Comparison of ENCODE assay signal across 16 cellular contexts in genomic region chr1:147837129-147837776, GRCh38.
A peak's percentile ranks its signal among the peaks of the same experiment; 100 is the strongest.
DNase-seq lines count a peak whose midpoint lies in the region; ATAC-seq and TF ChIP-seq lines count a peak whose summit lies in the region.
"Had no signal": no experiment of that assay in that cellular context is flagged by ENCODE, and none has a peak within 500 bp of the region (broad histone marks: within the 10 kb centered on the region; RNA-seq: fewer than 3 reads in every experiment).

No MANE protein-coding gene starts in this region.

- H3K4me1 ChIP-seq in GM23338 (ENCODE audit: insufficient read depth) (peaks cover 54% of the 10 kb centered on the region), PC-9 (replicated peaks; ENCODE audit: insufficient read depth) (peaks cover 66% of the 10 kb centered on the region), iPS DF 6.9 (ENCODE audit: control insufficient read depth, insufficient read depth, low read length) (peaks cover 17% of the 10 kb centered on the region), neural progenitor cell (peaks cover 19% of the 10 kb centered on the region), testis (no peaks in the 10 kb centered on the region)
- H3K4me1 ChIP-seq: BLaER1 had no signal

- TF ChIP-seq POLR2A in testis (IDR thresholded peaks at IDR 0.05): no peak

- no TSS peak for BruUV-seq in PC-9 (replicated peaks; lab: Mats Ljungman, UMichigan)

- H3K79me2 ChIP-seq in GM23338 (replicated peaks; ENCODE audit: insufficient read depth) (no peaks in the 10 kb centered on the region), PC-9 (ENCODE audit: low read depth) (no peaks in the 10 kb centered on the region), neural progenitor cell (ENCODE audit: low read depth) (no peaks in the 10 kb centered on the region)

- H3K36me3 ChIP-seq in GM23338 (ENCODE audit: insufficient read depth): no peaks in the 10 kb centered on the region
- no peaks in the 10 kb centered on the region for H3K36me3 ChIP-seq in PC-9 (ENCODE audit: low read depth)
- H3K36me3 ChIP-seq in iPS DF 6.9 (ENCODE audit: control insufficient read depth, insufficient read depth, low read length): no peaks in the 10 kb centered on the region
- no peaks in the 10 kb centered on the region for H3K36me3 ChIP-seq in neural progenitor cell
- no peaks in the 10 kb centered on the region for H3K36me3 ChIP-seq in testis (ENCODE audit: low read depth, missing control alignments)
- H3K36me3 ChIP-seq: BLaER1 had no signal

- H4K20me1 ChIP-seq in GM23338 (replicated peaks; ENCODE audit: insufficient read depth): no peaks in the 10 kb centered on the region
- H4K20me1 ChIP-seq in PC-9 (ENCODE audit: insufficient read depth): no peaks in the 10 kb centered on the region
- H4K20me1 ChIP-seq in neural progenitor cell (ENCODE audit: low read depth): no peaks in the 10 kb centered on the region
- H4K20me1 ChIP-seq: BLaER1 had no signal

- H3K9ac ChIP-seq in neural progenitor cell: no peak overlapping the region
- H3K9ac ChIP-seq: BLaER1, GM23248 had no signal

- H2AFZ ChIP-seq in GM23338 (no peak overlapping the region), PC-9 (no peak overlapping the region), neural progenitor cell (replicated peaks) (no peak overlapping the region)
- H2AFZ ChIP-seq: GM23248 had no signal

- H3K27me3 ChIP-seq in GM23338 (ENCODE audit: insufficient read depth) (no peaks in the 10 kb centered on the region), PC-9 (ENCODE audit: insufficient read depth, low read depth) (no peaks in the 10 kb centered on the region), iPS DF 6.9 (ENCODE audit: control insufficient read depth, insufficient read depth, low read length) (no peaks in the 10 kb centered on the region; the same call in 1 of the 2 replicates), neural progenitor cell (peaks cover 64% of the 10 kb centered on the region), testis (no peaks in the 10 kb centered on the region)
- H3K27me3 ChIP-seq: BLaER1 had no signal

- H3K4me1 Mint-ChIP-seq in GM23338 (peaks cover 68% of the 10 kb centered on the region), neural progenitor cell (peaks cover 23% of the 10 kb centered on the region)

- H3K27ac Mint-ChIP-seq in GM23338 (peak overlapping the region; percentile 60; the same call in 1 of the 2 replicates), neural progenitor cell (no peak overlapping the region)
- H3K27ac Mint-ChIP-seq: CD8-positive, alpha-beta T cell had no signal

- peak; percentile 92 for ATAC-seq in GM23338
- ATAC-seq: CD8-positive, alpha-beta T cell had no signal

- H3K4me3 Mint-ChIP-seq in GM23338: peak overlapping the region; percentile 1; the same call in 2 of the 3 replicates
- H3K4me3 Mint-ChIP-seq in neural progenitor cell: no peak overlapping the region
- H3K4me3 Mint-ChIP-seq: CD8-positive, alpha-beta T cell had no signal

- peaks cover 17% of the 10 kb centered on the region for H3K27me3 Mint-ChIP-seq in GM23338 (ENCODE audit: insufficient read depth, low read depth, poor library complexity)
- H3K27me3 Mint-ChIP-seq in neural progenitor cell (ENCODE audit: insufficient read depth, low read depth): no peaks in the 10 kb centered on the region

- H3K4me2 ChIP-seq in GM23338 (peak overlapping the region; percentile 67), PC-9 (peak overlapping the region; percentile 33), neural progenitor cell (peak overlapping the region; percentile 36)
- H3K4me2 ChIP-seq: BLaER1 had no signal

- H3K9me3 Mint-ChIP-seq in GM23338 (no peaks in the 10 kb centered on the region; the same call in 1 of the 3 replicates), neural progenitor cell (peaks cover 5% of the 10 kb centered on the region)
- H3K9me3 Mint-ChIP-seq: CD8-positive, alpha-beta T cell had no signal

- peak overlapping the region; percentile 92 for H3K27ac ChIP-seq in GM23338 (ENCODE audit: low read depth)
- peak overlapping the region; percentile 91 for H3K27ac ChIP-seq in PC-9
- no peak overlapping the region for H3K27ac ChIP-seq in iPS DF 6.9 (ENCODE audit: low read length)
- no peak overlapping the region for H3K27ac ChIP-seq in neural progenitor cell
- H3K27ac ChIP-seq in testis: no peak overlapping the region
- H3K27ac ChIP-seq: BLaER1, GM23248 had no signal

- DNase-seq in GM23338 (ENCODE audit: low spot score) (peak; percentile 91), PC-9 (peak in 1 of 2 experiments; percentile 37), iPS DF 6.9 (ENCODE audit: low read depth, low spot score) (peak; percentile 77), neural progenitor cell (ENCODE audit: low spot score) (peak; percentile 15), testis (no peak), NOMO-1 treated with dmso at 0.1 percent for 144 hours (lab: John Stamatoyannopoulos, UW; ENCODE audit: unreplicated experiment) (no peak), anterior cingulate cortex (lab: John Stamatoyannopoulos, UW) (no peak)
- DNase-seq: CD8-positive, alpha-beta T cell; IMR-90; Karpas-422; NCI-H1092 treated with DMSO at 0.1 percent for 48 hours; NCI-H1694; NCI-H2227 treated with DMSO at 0.1 percent for 48 hours; SHP77 treated with DMSO at 0.1 percent for 48 hours had no signal

- no peaks in the 10 kb centered on the region for H3K9me3 ChIP-seq in PC-9 (ENCODE audit: insufficient read depth, low read depth)
- no peaks in the 10 kb centered on the region for H3K9me3 ChIP-seq in iPS DF 6.9 (ENCODE audit: control insufficient read depth, insufficient read depth, low read length)
- no peaks in the 10 kb centered on the region for H3K9me3 ChIP-seq in neural progenitor cell (ENCODE audit: low read depth)
- H3K9me3 ChIP-seq in testis: no peaks in the 10 kb centered on the region

- intact Hi-C loops in PC-9 (cut with micrococcal nuclease; ENCODE audit: unreplicated experiment): loop anchor here (1.0 kb wide), 1 partner anchor 80 kb away; no protein-coding TSS in a partner anchor
- intact Hi-C loops in testis (cut with DNase I; ENCODE audit: low total_unique reads): no loop called here

- peak overlapping the region; percentile 20 for H3K4me3 ChIP-seq in GM23338
- no peak overlapping the region for H3K4me3 ChIP-seq in PC-9
- no peak overlapping the region for H3K4me3 ChIP-seq in iPS DF 6.9 (ENCODE audit: low read length)
- H3K4me3 ChIP-seq in neural progenitor cell: no peak overlapping the region
- H3K4me3 ChIP-seq in testis: no peak overlapping the region
- H3K4me3 ChIP-seq: BLaER1, GM23248 had no signal

- H3F3A ChIP-seq in GM23338 (replicated peaks; ENCODE audit: low read depth) (0 out of 2 replicates have a peak, but pooled peaks cover 5% of the 10 kb centered on the region), PC-9 (ENCODE audit: insufficient read depth, low read depth) (peaks cover 29% of the 10 kb centered on the region), neural progenitor cell (ENCODE audit: low read depth) (peaks cover 10% of the 10 kb centered on the region)

- H3K36me3 Mint-ChIP-seq in GM23338 (ENCODE audit: low read depth) (no peaks in the 10 kb centered on the region; the same call in 2 of the 3 replicates), neural progenitor cell (no peaks in the 10 kb centered on the region)
- H3K36me3 Mint-ChIP-seq: CD8-positive, alpha-beta T cell had no signal

- POLR2A ChIA-PET in PC-9 (lab: Charles Lee; ENCODE audit: unreplicated experiment): interaction anchor here (0.5 to 0.7 kb wide), 4 partner anchors 14 to 246 kb away, joined by 4 to 14 read pairs (median 6); no protein-coding TSS in a partner anchor

- TF ChIP-seq CTCF in GM23338 (conservative IDR thresholded peaks at IDR 0.05; ENCODE audit: low read depth in 2 of 2): no peak
- TF ChIP-seq CTCF in PC-9 (conservative IDR thresholded peaks at IDR 0.05): no peak
- no peak for TF ChIP-seq CTCF in neural progenitor cell (IDR thresholded peaks at IDR 0.05)
- TF ChIP-seq CTCF in testis (IDR thresholded peaks at IDR 0.05): no peak

- no CpG with 5 or more reads among the region's 9 CpGs for WGBS in iPS DF 6.9 (ENCODE audit: insufficient coverage, insufficient read length)
- 56 to 69% methylated on average over 9 of the region's 9 CpGs for WGBS in testis, 2 donors

- CTCF ChIA-PET in PC-9 (lab: Charles Lee): no interaction called here

- peaks cover 27% of the 10 kb centered on the region; the same call in 1 of the 2 replicates for H3K9me2 ChIP-seq in GM23338 (ENCODE audit: insufficient read depth)
- H3K9me2 ChIP-seq in PC-9 (ENCODE audit: insufficient read depth): no peaks in the 10 kb centered on the region

TF ChIP-seq in GM23338, 12 proteins besides CTCF, POLR2A, EP300 and RAD21 (continues in another document):
- TF ChIP-seq ZNF114 (CRISPR knock-in tag; IDR thresholded peaks at IDR 0.05) (no peak), STAT1 (IDR thresholded peaks at IDR 0.05; ENCODE audit: unreplicated experiment) (no peak), REST (IDR thresholded peaks at IDR 0.05; ENCODE audit: unreplicated experiment) (no peak), JUNB (IDR thresholded peaks at IDR 0.05; ENCODE audit: unreplicated experiment) (no peak), CREB1 (CRISPR knock-in tag; IDR thresholded peaks at IDR 0.05; ENCODE audit: low read depth) (peak; percentile 48; the same call in 1 of the 2 replicates), EZH2phosphoT487 (IDR thresholded peaks at IDR 0.05; ENCODE audit: unreplicated experiment) (no peak)

Comparison
In these comparisons a context has a peak if more than half of its experiments do, and no peak if none do; other contexts are left out.
1. DNase-seq: peak in GM23338 (single experiment), iPS DF 6.9 (single experiment) and neural progenitor cell (single experiment); none in testis (single experiment), NOMO-1 treated with dmso at 0.1 percent for 144 hours (single experiment) and anterior cingulate cortex (0 of 58).
2. H3K27ac ChIP-seq: peak in GM23338 (single experiment) and PC-9 (single experiment); none in iPS DF 6.9 (single experiment), neural progenitor cell (single experiment) and testis (0 of 2).
3. Peak in every context shown above with its lines, with median percentiles within 50 percentile points of each other: H3K4me2 ChIP-seq.